ENCODE assay signal across 22 cellular contexts in genomic region chr7:65910237-65910636, GRCh38. TPM values are rescaled to one million over a fixed set of nuclear protein-coding genes. Genes with fewer than 3 reads are reported as not detected.
DNase-seq lines count a peak whose midpoint lies in the region; ATAC-seq and TF ChIP-seq lines count a peak whose summit lies in the region.
"Had no signal": no experiment of that assay in that cellular context is flagged by ENCODE, and none has a peak within 500 bp of the region (broad histone marks: within the 10 kb centered on the region; RNA-seq: fewer than 3 reads in every experiment).

No MANE protein-coding gene starts in this region.

- H3K27ac ChIP-seq in duodenal mucosa (ENCODE audit: low read depth, low read length): peak overlapping the region; percentile 10

- no peaks in the 10 kb centered on the region for H3K36me3 ChIP-seq in duodenal mucosa (ENCODE audit: control insufficient read depth in 1 of 2, insufficient read depth in 2 of 2, low read length in 2 of 2)

- H3K4me3 ChIP-seq in duodenal mucosa (ENCODE audit: low read depth in 1 of 2, low read length in 2 of 2) (no peak overlapping the region), fibroblast of the aortic adventitia (ENCODE audit: low read depth, low read length) (no peak overlapping the region)

- no peak for TF ChIP-seq CTCF in fibroblast of the aortic adventitia (IDR thresholded peaks at IDR 0.05; ENCODE audit: insufficient read depth, low read length)

- no peaks in the 10 kb centered on the region for H3K4me1 ChIP-seq in duodenal mucosa (ENCODE audit: control insufficient read depth in 1 of 2, insufficient read depth in 2 of 2, low read length in 2 of 2)

- DNase-seq in LHCN-M2 (ENCODE audit: low read depth) (peak; percentile 11), fibroblast of the aortic adventitia (ENCODE audit: low read depth) (peak; percentile 43), NCI-H345 (lab: John Stamatoyannopoulos, UW) (no peak), H4 (ENCODE audit: low spot score) (no peak), AG20443 (ENCODE audit: low spot score) (no peak)
- DNase-seq: Calu3, DMS79 treated with DMSO at 0.1 percent for 48 hours, GF-D8, H7, KG1, MM.1S, NCI-H1048, NCI-H1417, NCI-H1694, NCI-H2029 treated with DMSO at 0.1 percent for 48 hours, NCI-H2227 treated with DMSO at 0.1 percent for 48 hours, NCI-H510A, NCI-H69, SHP77 had no signal

- H3K9me3 ChIP-seq in duodenal mucosa (ENCODE audit: control insufficient read depth in 1 of 2, low read length in 2 of 2): no peaks in the 10 kb centered on the region

- no peak overlapping the region for H3K9ac ChIP-seq in duodenal mucosa (ENCODE audit: low read depth in 1 of 2, low read length in 2 of 2)

- no peaks in the 10 kb centered on the region for H3K27me3 ChIP-seq in duodenal mucosa (ENCODE audit: control insufficient read depth in 1 of 2, insufficient read depth in 2 of 2, low read length in 2 of 2)

- no peak for ATAC-seq in GM19023 (IDR thresholded peaks at IDR 0.05; ENCODE audit: unreplicated experiment)
- ATAC-seq: Panc1 had no signal

RNA-seq across cellular contexts. Expression of gene VKORC1L1, which starts 37.4 kb away (rescaled TPM):
- total RNA-seq in LHCN-M2 (2014; rRNA removed) (16.4 and 18.2 TPM in 2 replicates), fibroblast of the aortic adventitia (ENCODE audit: low replicate concordance) (8.7 and 17.8 TPM in 2 replicates)
- polyA plus RNA-seq in LHCN-M2 (2012): 17.9 TPM
- total RNA-seq in H4 (2014; rRNA removed; shearing (Covaris generic)): 13.1 and 16.9 TPM in 2 replicates

Comparison
In these comparisons a context has a peak if more than half of its experiments do, and no peak if none do; other contexts are left out.
1. DNase-seq: peak in LHCN-M2 (single experiment) and fibroblast of the aortic adventitia (single experiment); none in NCI-H345 (single experiment), H4 (single experiment) and AG20443 (single experiment).